In the genomic region with DNA sequence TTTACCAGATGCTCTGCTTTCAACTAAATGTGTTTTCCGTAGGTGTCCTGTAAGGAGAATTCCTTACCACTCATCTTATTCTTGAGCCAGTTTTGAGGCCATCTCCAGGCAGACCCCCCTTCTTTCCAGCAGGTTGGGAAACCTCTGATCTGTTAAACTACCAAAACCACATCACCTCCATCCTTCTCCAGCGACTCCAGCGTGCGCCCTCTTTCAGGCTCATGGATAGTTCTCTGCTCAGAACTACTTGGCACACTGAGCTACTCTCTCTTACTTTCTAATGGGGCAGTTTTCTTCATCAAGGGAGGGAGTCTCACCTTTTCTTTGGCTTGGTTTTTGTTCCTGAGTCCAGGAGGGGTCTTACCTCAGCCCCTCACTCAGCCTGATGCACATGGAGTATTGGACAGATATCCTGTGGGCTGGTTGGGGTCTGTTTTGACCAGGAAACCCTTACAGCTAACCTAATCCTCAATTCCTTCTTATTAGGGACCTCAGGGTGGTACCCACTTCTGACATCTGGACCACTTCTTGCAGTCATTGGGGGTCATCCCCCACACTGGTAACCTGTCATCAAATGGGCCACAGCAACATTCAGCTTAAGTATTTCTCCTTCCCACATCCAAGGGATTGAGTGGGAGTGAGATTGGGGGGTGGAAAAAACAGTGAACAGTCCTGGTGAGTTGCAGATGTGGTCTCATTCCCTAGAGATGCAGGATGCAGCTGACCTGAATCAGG, we compare ENCODE assay signal across 16 cellular contexts. TPM values are rescaled to one million over a fixed set of nuclear protein-coding genes. Genes with fewer than 3 reads are reported as not detected.
DNase-seq lines count a peak whose midpoint lies in the region; ATAC-seq and TF ChIP-seq lines count a peak whose summit lies in the region.
"Had no signal": no experiment of that assay in that cellular context is flagged by ENCODE, and none has a peak within 500 bp of the region (broad histone marks: within the 10 kb centered on the region; RNA-seq: fewer than 3 reads in every experiment).

No MANE protein-coding gene starts in this region.

- no peak for TF ChIP-seq POLR2A in adrenal gland (IDR thresholded peaks at IDR 0.05)

- peak overlapping the region; percentile 72; the same call in 1 of the 2 replicates for H2AFZ ChIP-seq in GM23338

- H3K36me3 Mint-ChIP-seq in GM23338 (ENCODE audit: low read depth), result peaks cover 4% of the 10 kb centered on the region; the same call in 1 of the 3 replicates
- H3K36me3 Mint-ChIP-seq: CD4-positive, alpha-beta memory T cell had no signal

- H3K36me3 ChIP-seq in BLaER1 (no peaks in the 10 kb centered on the region), GM23338 (ENCODE audit: insufficient read depth) (no peaks in the 10 kb centered on the region), adrenal gland (replicated peaks in 1 of 2) (no peaks in the 10 kb centered on the region)

- H3K9ac ChIP-seq in BLaER1, result no peak overlapping the region

- WGBS in adrenal gland, 4 donors, result 70 to 77% (median 76%) methylated on average over 4 of the region's 4 CpGs

- H3K4me3 Mint-ChIP-seq in GM23338, result no peak overlapping the region
- H3K4me3 Mint-ChIP-seq: CD4-positive, alpha-beta memory T cell had no signal

- no peaks in the 10 kb centered on the region for H3K79me2 ChIP-seq in GM23338 (replicated peaks; ENCODE audit: insufficient read depth)

- no peak for DNase-seq in GM23338 (ENCODE audit: low spot score)
- DNase-seq in adrenal gland, result no peak
- no peak for DNase-seq in sciatic nerve (ENCODE audit: low spot score)
- no peak for DNase-seq in omental fat pad (ENCODE audit: low spot score)
- no peak for DNase-seq in DMS79 (lab: John Stamatoyannopoulos, UW)
- DNase-seq: Caco-2; CD4-positive, alpha-beta memory T cell; DND-41; NCI-H1436 treated with DMSO at 0.1 percent for 48 hours; NCI-H1930; NCI-H774; NK-92 treated with Interleukin-12 subunit alpha and Interleukin-12 subunit beta, amount 100 ng/mL, for 24 hours had no signal

- peaks cover 6% of the 10 kb centered on the region for H3K9me3 ChIP-seq in BLaER1
- H3K9me3 ChIP-seq in adrenal gland (replicated peaks in 1 of 3), result no peaks in the 10 kb centered on the region
- H3K9me3 ChIP-seq: Caco-2 had no signal

- H3F3A ChIP-seq in GM23338 (replicated peaks; ENCODE audit: low read depth), result no peaks in the 10 kb centered on the region

- no peak overlapping the region for H3K27ac Mint-ChIP-seq in GM23338
- H3K27ac Mint-ChIP-seq: CD4-positive, alpha-beta memory T cell had no signal

- peaks cover 4% of the 10 kb centered on the region; the same call in 1 of the 2 replicates for H3K9me2 ChIP-seq in GM23338 (ENCODE audit: insufficient read depth)

- H4K20me1 ChIP-seq in BLaER1 (no peaks in the 10 kb centered on the region), GM23338 (replicated peaks; ENCODE audit: insufficient read depth) (no peaks in the 10 kb centered on the region)

- ATAC-seq in GM23338 (no peak), sciatic nerve (peak; percentile 39), omental fat pad (ENCODE audit: low FRiP score) (no peak), GM19452 (IDR thresholded peaks at IDR 0.05; ENCODE audit: unreplicated experiment) (no peak), HG02885 (IDR thresholded peaks at IDR 0.05; ENCODE audit: poor library complexity, unreplicated experiment) (no peak)
- ATAC-seq: Panc1 had no signal

- intact Hi-C loops in adrenal gland (cut with DNase I), result no loop called here
- intact Hi-C loops in sciatic nerve (cut with DNase I), result no loop called here

- no peaks in the 10 kb centered on the region for H3K27me3 ChIP-seq in BLaER1
- no peaks in the 10 kb centered on the region for H3K27me3 ChIP-seq in GM23338 (ENCODE audit: insufficient read depth)
- H3K27me3 ChIP-seq in adrenal gland, result no peaks in the 10 kb centered on the region

- H3K4me2 ChIP-seq in BLaER1 (0 out of 2 replicates have a peak overlapping the region, but pooled peaks have one; percentile 5), GM23338 (peak overlapping the region; percentile 11; the same call in 1 of the 2 replicates)

- no peak overlapping the region for H3K27ac ChIP-seq in BLaER1
- no peak overlapping the region for H3K27ac ChIP-seq in GM23338 (ENCODE audit: low read depth)
- peak overlapping the region in 3 of 5 donors; percentile 29 to 86 (median 76) for H3K27ac ChIP-seq in adrenal gland

- peaks cover 6% of the 10 kb centered on the region; the same call in 2 of the 3 replicates for H3K9me3 Mint-ChIP-seq in GM23338
- H3K9me3 Mint-ChIP-seq: CD4-positive, alpha-beta memory T cell had no signal

- peaks cover 9% of the 10 kb centered on the region for H3K27me3 Mint-ChIP-seq in GM23338 (ENCODE audit: insufficient read depth, low read depth, poor library complexity)
- H3K27me3 Mint-ChIP-seq: CD4-positive, alpha-beta memory T cell had no signal

- H3K4me1 ChIP-seq in BLaER1 (0 out of 2 replicates have a peak, but pooled peaks cover 3% of the 10 kb centered on the region), GM23338 (ENCODE audit: insufficient read depth) (peaks cover 10% of the 10 kb centered on the region), adrenal gland (replicated peaks in 1 of 2) (peaks cover 8 to 29% of the 10 kb centered on the region in 2 donors)
- H3K4me1 ChIP-seq: Caco-2 had no signal

- H3K4me3 ChIP-seq in BLaER1, result no peak overlapping the region
- no peak overlapping the region for H3K4me3 ChIP-seq in GM23338
- no peak overlapping the region for H3K4me3 ChIP-seq in adrenal gland

- no peak for TF ChIP-seq CTCF in GM23338 (conservative IDR thresholded peaks at IDR 0.05; ENCODE audit: low read depth in 2 of 2)
- TF ChIP-seq CTCF in adrenal gland (IDR thresholded peaks at IDR 0.05), result no peak
- TF ChIP-seq CTCF in omental fat pad (IDR thresholded peaks at IDR 0.05), result no peak

- H3K4me1 Mint-ChIP-seq in GM23338, result 0 out of 3 replicates have a peak, but pooled peaks cover 3% of the 10 kb centered on the region
- H3K4me1 Mint-ChIP-seq: CD4-positive, alpha-beta memory T cell had no signal

TF ChIP-seq in GM23338, 12 proteins besides CTCF, POLR2A, EP300 and RAD21 (continues in another document):
- TF ChIP-seq EZH2 (IDR thresholded peaks at IDR 0.05; ENCODE audit: low read depth, unreplicated experiment), result no peak
- no peak for TF ChIP-seq ZNF114 (CRISPR knock-in tag; IDR thresholded peaks at IDR 0.05)
- no peak for TF ChIP-seq ZNF331 (CRISPR knock-in tag; IDR thresholded peaks at IDR 0.05; ENCODE audit: low read depth)
- TF ChIP-seq, protein P1, sequence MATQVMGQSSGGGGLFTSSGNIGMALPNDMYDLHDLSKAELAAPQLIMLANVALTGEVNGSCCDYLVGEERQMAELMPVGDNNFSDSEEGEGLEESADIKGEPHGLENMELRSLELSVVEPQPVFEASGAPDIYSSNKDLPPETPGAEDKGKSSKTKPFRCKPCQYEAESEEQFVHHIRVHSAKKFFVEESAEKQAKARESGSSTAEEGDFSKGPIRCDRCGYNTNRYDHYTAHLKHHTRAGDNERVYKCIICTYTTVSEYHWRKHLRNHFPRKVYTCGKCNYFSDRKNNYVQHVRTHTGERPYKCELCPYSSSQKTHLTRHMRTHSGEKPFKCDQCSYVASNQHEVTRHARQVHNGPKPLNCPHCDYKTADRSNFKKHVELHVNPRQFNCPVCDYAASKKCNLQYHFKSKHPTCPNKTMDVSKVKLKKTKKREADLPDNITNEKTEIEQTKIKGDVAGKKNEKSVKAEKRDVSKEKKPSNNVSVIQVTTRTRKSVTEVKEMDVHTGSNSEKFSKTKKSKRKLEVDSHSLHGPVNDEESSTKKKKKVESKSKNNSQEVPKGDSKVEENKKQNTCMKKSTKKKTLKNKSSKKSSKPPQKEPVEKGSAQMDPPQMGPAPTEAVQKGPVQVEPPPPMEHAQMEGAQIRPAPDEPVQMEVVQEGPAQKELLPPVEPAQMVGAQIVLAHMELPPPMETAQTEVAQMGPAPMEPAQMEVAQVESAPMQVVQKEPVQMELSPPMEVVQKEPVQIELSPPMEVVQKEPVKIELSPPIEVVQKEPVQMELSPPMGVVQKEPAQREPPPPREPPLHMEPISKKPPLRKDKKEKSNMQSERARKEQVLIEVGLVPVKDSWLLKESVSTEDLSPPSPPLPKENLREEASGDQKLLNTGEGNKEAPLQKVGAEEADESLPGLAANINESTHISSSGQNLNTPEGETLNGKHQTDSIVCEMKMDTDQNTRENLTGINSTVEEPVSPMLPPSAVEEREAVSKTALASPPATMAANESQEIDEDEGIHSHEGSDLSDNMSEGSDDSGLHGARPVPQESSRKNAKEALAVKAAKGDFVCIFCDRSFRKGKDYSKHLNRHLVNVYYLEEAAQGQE (IDR thresholded peaks at IDR 0.05; ENCODE audit: unreplicated experiment), result no peak
- TF ChIP-seq POLR2AphosphoS5 (IDR thresholded peaks at IDR 0.05; ENCODE audit: low read depth), result no peak
- no peak for TF ChIP-seq NANOG (IDR thresholded peaks at IDR 0.05; ENCODE audit: borderline replicate concordance)
- no peak for TF ChIP-seq ETS1 (IDR thresholded peaks at IDR 0.05)
- no peak for TF ChIP-seq STAT1 (IDR thresholded peaks at IDR 0.05; ENCODE audit: unreplicated experiment)

RNA-seq across cellular contexts. Expression of gene DHRS2, which starts 5.2 kb away (rescaled TPM):
- total RNA-seq in GM23338 (2014; rRNA removed; shearing (Covaris generic)), result 0.35 and 0.42 TPM in 2 replicates
- polyA plus RNA-seq in GM23338 (2016; fragmentation: Nextera tagmentation; extraction: Ambion mirVana) (0.48 and 0.92 TPM in 2 replicates), adrenal gland (1 to 10 TPM; 2.5 to 4.9 (median 2.7) TPM)
- total RNA-seq in adrenal gland (1 to 10 TPM in 2 of 8 donors, under 1 TPM in 2, not detected in 4; 0.86 to 2.6 (median 1.1) TPM), sciatic nerve (not detected), omental fat pad (under 1 TPM in 1 of 4 donors, not detected in 3; 0.24 TPM)
- total RNA-seq: CD4-positive, alpha-beta memory T cell had no signal
- polyA plus RNA-seq: CD4-positive, alpha-beta memory T cell had no signal

Comparison
In these comparisons a context has a peak if more than half of its experiments do, and no peak if none do; other contexts are left out.
1. H3K27ac ChIP-seq: peak in adrenal gland (3 of 5); none in BLaER1 (single experiment) and GM23338 (single experiment).